ENCODE assay signal across 13 cellular contexts in the genomic region with DNA sequence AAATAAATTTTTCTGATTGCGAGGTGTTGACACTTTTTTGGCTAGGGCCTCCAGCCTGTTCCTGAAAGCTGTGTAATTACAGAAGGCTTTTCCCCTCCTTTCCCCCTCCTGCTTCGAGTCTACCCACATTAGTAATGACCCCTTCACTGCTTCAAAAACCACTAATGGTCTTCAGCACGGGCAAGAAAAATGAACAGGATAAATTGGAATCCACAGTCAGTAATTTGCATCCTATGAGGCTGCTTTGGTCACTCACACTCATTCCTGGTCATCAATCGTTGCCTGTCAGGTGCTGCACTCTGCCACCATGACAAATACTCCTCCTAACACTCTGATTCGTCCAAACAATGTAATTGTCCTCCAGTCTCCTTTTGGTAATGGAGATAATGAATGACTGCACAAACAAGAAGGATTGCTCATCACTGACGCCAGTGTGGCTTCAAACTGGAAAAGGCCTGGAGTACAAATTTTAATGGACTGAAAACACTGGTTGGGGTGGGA.
DNase-seq lines count a peak whose midpoint lies in the region; ATAC-seq and TF ChIP-seq lines count a peak whose summit lies in the region.
"Had no signal": no experiment of that assay in that cellular context is flagged by ENCODE, and none has a peak within 500 bp of the region (broad histone marks: within the 10 kb centered on the region; RNA-seq: fewer than 3 reads in every experiment).

No MANE protein-coding gene starts in this region.

- TF ChIP-seq CTCF in astrocyte of the cerebellum (IDR thresholded peaks at IDR 0.05; ENCODE audit: low read depth, low read length, missing control alignments), result no peak

- H3K4me3 ChIP-seq in astrocyte of the cerebellum (ENCODE audit: low read depth, low read length), result no peak overlapping the region

- H3K9me3 Mint-ChIP-seq in effector memory CD8-positive, alpha-beta T cell, result no peaks in the 10 kb centered on the region
- H3K9me3 Mint-ChIP-seq: activated T-helper 2 cell treated with anti-CD3 and anti-CD28 coated beads, Interferon-gamma antibody, Interleukin-2, Interleukin-4, amounts not matched to agents 10 μg/mL and 5 μg/mL and 100 μg/mL, durations not matched to agents 14 hours and 24 hours and 36 hours had no signal

- DNase-seq in COLO668 (lab: John Stamatoyannopoulos, UW; ENCODE audit: unreplicated experiment), result peak; percentile 11
- DNase-seq in NCI-H1105 treated with DMSO at 0.1 percent for 48 hours (lab: John Stamatoyannopoulos, UW), result peak; percentile 72
- peak; percentile 83 for DNase-seq in astrocyte of the cerebellum (ENCODE audit: low read depth)
- DNase-seq in kidney glomerular epithelial cell (lab: John Stamatoyannopoulos, UW), result peak; percentile 90
- DNase-seq in effector memory CD8-positive, alpha-beta T cell, result no peak
- DNase-seq in activated naive CD4-positive, alpha-beta T cell treated with Interleukin-2 at 50 U/mL for 16 hours, result no peak
- DNase-seq: effector CD8-positive, alpha-beta T cell; left colon; WERI-Rb-1 had no signal

- in situ Hi-C loops in astrocyte of the cerebellum (cut with HindIII; ENCODE audit: low sequenced_read_pairs), result no loop called here

- H3K27ac Mint-ChIP-seq in effector memory CD8-positive, alpha-beta T cell, result no peak overlapping the region
- H3K27ac Mint-ChIP-seq: activated T-helper 2 cell treated with anti-CD3 and anti-CD28 coated beads, Interferon-gamma antibody, Interleukin-2, Interleukin-4, amounts not matched to agents 10 μg/mL and 5 μg/mL and 100 μg/mL, durations not matched to agents 14 hours and 24 hours and 36 hours had no signal

- no peaks in the 10 kb centered on the region for H3K36me3 Mint-ChIP-seq in effector memory CD8-positive, alpha-beta T cell (ENCODE audit: insufficient read depth)

- no peak overlapping the region for H3K4me3 Mint-ChIP-seq in effector memory CD8-positive, alpha-beta T cell

- no peaks in the 10 kb centered on the region for H3K4me1 Mint-ChIP-seq in effector memory CD8-positive, alpha-beta T cell (ENCODE audit: low read depth in 2 of 2)

- ATAC-seq in effector memory CD8-positive, alpha-beta T cell (replicated peaks), result no peak
- ATAC-seq in GM18511 (IDR thresholded peaks at IDR 0.05; ENCODE audit: unreplicated experiment), result no peak
- ATAC-seq in GM19397 (IDR thresholded peaks at IDR 0.05; ENCODE audit: unreplicated experiment), result no peak
- ATAC-seq: HepG2, left colon had no signal

- H3K27me3 Mint-ChIP-seq in effector memory CD8-positive, alpha-beta T cell, result peaks cover 0 to 6% of the 10 kb centered on the region in 2 donors

Comparison
In these comparisons a context has a peak if more than half of its experiments do, and no peak if none do; other contexts are left out.
1. DNase-seq: peak in COLO668 (single experiment), NCI-H1105 treated with DMSO at 0.1 percent for 48 hours (single experiment), astrocyte of the cerebellum (single experiment) and kidney glomerular epithelial cell (single experiment); none in effector memory CD8-positive, alpha-beta T cell (0 of 3) and activated naive CD4-positive, alpha-beta T cell treated with Interleukin-2 at 50 U/mL for 16 hours (single experiment).